In genomic region chr1:204924013-204924759, GRCh38 we compare ENCODE assay signal across 12 cellular contexts. TPM values are rescaled to one million over a fixed set of nuclear protein-coding genes. Genes with fewer than 3 reads are reported as not detected.
DNase-seq lines count a peak whose midpoint lies in the region; ATAC-seq and TF ChIP-seq lines count a peak whose summit lies in the region.
"Had no signal": no experiment of that assay in that cellular context is flagged by ENCODE, and none has a peak within 500 bp of the region (broad histone marks: within the 10 kb centered on the region; RNA-seq: fewer than 3 reads in every experiment).

No MANE protein-coding gene starts in this region.

- peaks cover 76% of the 10 kb centered on the region for H3K4me1 ChIP-seq in GM23338 (ENCODE audit: insufficient read depth)

- no peaks in the 10 kb centered on the region for H3K9me3 Mint-ChIP-seq in GM23338
- no peaks in the 10 kb centered on the region for H3K9me3 Mint-ChIP-seq in endothelial cell (ENCODE audit: unreplicated experiment)

- no peaks in the 10 kb centered on the region for H3K9me2 ChIP-seq in GM23338 (ENCODE audit: insufficient read depth)

- H3K4me1 Mint-ChIP-seq in GM23338 (peaks cover 77% of the 10 kb centered on the region), endothelial cell (ENCODE audit: unreplicated experiment) (peaks cover 18% of the 10 kb centered on the region)

- no peaks in the 10 kb centered on the region; the same call in 1 of the 2 replicates for H3F3A ChIP-seq in GM23338 (replicated peaks; ENCODE audit: low read depth)

- peak overlapping the region; percentile 49 for H3K4me3 Mint-ChIP-seq in GM23338
- H3K4me3 Mint-ChIP-seq in endothelial cell (ENCODE audit: unreplicated experiment), result no peak overlapping the region

- H3K27ac Mint-ChIP-seq in GM23338 (peak overlapping the region; percentile 87), endothelial cell (ENCODE audit: unreplicated experiment) (peak overlapping the region; percentile 84)

- H3K27me3 Mint-ChIP-seq in GM23338 (ENCODE audit: insufficient read depth, low read depth, poor library complexity) (peaks cover 9% of the 10 kb centered on the region), endothelial cell (ENCODE audit: unreplicated experiment) (peaks cover 5% of the 10 kb centered on the region)

- DNase-seq in GM23338 (ENCODE audit: low spot score), result peak; percentile 93
- peak; percentile 39 for DNase-seq in NCI-H446 treated with DMSO at 0.1 percent for 48 hours (lab: John Stamatoyannopoulos, UW)
- DNase-seq in endothelial cell (ENCODE audit: low spot score), result no peak
- peak; percentile 6 for DNase-seq in renal cortical epithelial cell (ENCODE audit: low read depth)
- no peak for DNase-seq in activated T-cell treated with anti-CD3 and anti-CD28 coated beads for 4 hours
- DNase-seq in T-helper 9 cell, result no peak
- DNase-seq in stimulated activated CD4-positive, alpha-beta T cell treated with anti-CD3 and anti-CD28 coated beads, Interleukin-4, amount 100 ng/mL, for 1 hour, result no peak
- DNase-seq: DND-41, kidney glomerular epithelial cell, ovary had no signal

- H3K27ac ChIP-seq in GM23338 (ENCODE audit: low read depth), result peak overlapping the region; percentile 84
- H3K27ac ChIP-seq: KMS-11, ovary, tibial nerve had no signal

- no peak for TF ChIP-seq CTCF in GM23338 (conservative IDR thresholded peaks at IDR 0.05; ENCODE audit: low read depth in 2 of 2)
- TF ChIP-seq CTCF in endothelial cell (IDR thresholded peaks at IDR 0.05; ENCODE audit: unreplicated experiment), result no peak

- no peaks in the 10 kb centered on the region for H4K20me1 ChIP-seq in GM23338 (replicated peaks; ENCODE audit: insufficient read depth)

- H3K79me2 ChIP-seq in GM23338 (replicated peaks; ENCODE audit: insufficient read depth), result no peaks in the 10 kb centered on the region

- ATAC-seq in GM23338, result peak; percentile 79

- H2AFZ ChIP-seq in GM23338, result no peak overlapping the region

- no peaks in the 10 kb centered on the region for H3K36me3 ChIP-seq in GM23338 (ENCODE audit: insufficient read depth)
- H3K36me3 ChIP-seq: ovary, tibial nerve had no signal

- H3K36me3 Mint-ChIP-seq in GM23338 (ENCODE audit: low read depth) (no peaks in the 10 kb centered on the region), endothelial cell (ENCODE audit: low read depth, unreplicated experiment) (no peaks in the 10 kb centered on the region)

- H3K4me3 ChIP-seq in GM23338, result peak overlapping the region; percentile 1; the same call in 1 of the 2 replicates
- H3K4me3 ChIP-seq: ovary, tibial nerve had no signal

- H3K27me3 ChIP-seq in GM23338 (ENCODE audit: insufficient read depth), result no peaks in the 10 kb centered on the region
- H3K27me3 ChIP-seq: ovary, tibial nerve had no signal

- H3K4me2 ChIP-seq in GM23338, result peak overlapping the region; percentile 31; the same call in 1 of the 2 replicates
- H3K4me2 ChIP-seq: KMS-11 had no signal

TF ChIP-seq in GM23338, 12 proteins besides CTCF, POLR2A, EP300 and RAD21:
- TF ChIP-seq JUNB (IDR thresholded peaks at IDR 0.05; ENCODE audit: unreplicated experiment) (no peak), NANOG (IDR thresholded peaks at IDR 0.05; ENCODE audit: borderline replicate concordance) (peak; percentile 56; the same call in 1 of the 2 replicates), ZNF462 (CRISPR knock-in tag; IDR thresholded peaks at IDR 0.05) (peak; percentile 9; the same call in 1 of the 2 replicates)
- TF ChIP-seq, protein P1, sequence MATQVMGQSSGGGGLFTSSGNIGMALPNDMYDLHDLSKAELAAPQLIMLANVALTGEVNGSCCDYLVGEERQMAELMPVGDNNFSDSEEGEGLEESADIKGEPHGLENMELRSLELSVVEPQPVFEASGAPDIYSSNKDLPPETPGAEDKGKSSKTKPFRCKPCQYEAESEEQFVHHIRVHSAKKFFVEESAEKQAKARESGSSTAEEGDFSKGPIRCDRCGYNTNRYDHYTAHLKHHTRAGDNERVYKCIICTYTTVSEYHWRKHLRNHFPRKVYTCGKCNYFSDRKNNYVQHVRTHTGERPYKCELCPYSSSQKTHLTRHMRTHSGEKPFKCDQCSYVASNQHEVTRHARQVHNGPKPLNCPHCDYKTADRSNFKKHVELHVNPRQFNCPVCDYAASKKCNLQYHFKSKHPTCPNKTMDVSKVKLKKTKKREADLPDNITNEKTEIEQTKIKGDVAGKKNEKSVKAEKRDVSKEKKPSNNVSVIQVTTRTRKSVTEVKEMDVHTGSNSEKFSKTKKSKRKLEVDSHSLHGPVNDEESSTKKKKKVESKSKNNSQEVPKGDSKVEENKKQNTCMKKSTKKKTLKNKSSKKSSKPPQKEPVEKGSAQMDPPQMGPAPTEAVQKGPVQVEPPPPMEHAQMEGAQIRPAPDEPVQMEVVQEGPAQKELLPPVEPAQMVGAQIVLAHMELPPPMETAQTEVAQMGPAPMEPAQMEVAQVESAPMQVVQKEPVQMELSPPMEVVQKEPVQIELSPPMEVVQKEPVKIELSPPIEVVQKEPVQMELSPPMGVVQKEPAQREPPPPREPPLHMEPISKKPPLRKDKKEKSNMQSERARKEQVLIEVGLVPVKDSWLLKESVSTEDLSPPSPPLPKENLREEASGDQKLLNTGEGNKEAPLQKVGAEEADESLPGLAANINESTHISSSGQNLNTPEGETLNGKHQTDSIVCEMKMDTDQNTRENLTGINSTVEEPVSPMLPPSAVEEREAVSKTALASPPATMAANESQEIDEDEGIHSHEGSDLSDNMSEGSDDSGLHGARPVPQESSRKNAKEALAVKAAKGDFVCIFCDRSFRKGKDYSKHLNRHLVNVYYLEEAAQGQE (IDR thresholded peaks at IDR 0.05; ENCODE audit: unreplicated experiment), result no peak

RNA-seq across cellular contexts. Expression of gene NFASC, which starts 53.5 kb away (rescaled TPM):
- 7.6 and 11.7 TPM in 2 replicates for total RNA-seq in GM23338 (2014; rRNA removed; shearing (Covaris generic))
- 3.0 and 3.9 TPM in 2 replicates for polyA plus RNA-seq in GM23338 (2016; fragmentation: Nextera tagmentation; extraction: Ambion mirVana)
- total RNA-seq in endothelial cell (ENCODE audit: unreplicated experiment), result 3.8 TPM
- 0.05 and 0.17 TPM in 2 replicates for total RNA-seq in renal cortical epithelial cell

Comparison
In these comparisons a context has a peak if more than half of its experiments do, and no peak if none do; other contexts are left out.
1. DNase-seq: peak in GM23338 (single experiment), NCI-H446 treated with DMSO at 0.1 percent for 48 hours (single experiment) and renal cortical epithelial cell (single experiment); none in endothelial cell (single experiment), activated T-cell treated with anti-CD3 and anti-CD28 coated beads for 4 hours (single experiment), T-helper 9 cell (single experiment) and stimulated activated CD4-positive, alpha-beta T cell treated with anti-CD3 and anti-CD28 coated beads, Interleukin-4, amount 100 ng/mL, for 1 hour (single experiment).